In genomic region chr11:67551697-67552096, GRCh38 we compare ENCODE assay signal across 14 cellular contexts. TPM values are rescaled to one million over a fixed set of nuclear protein-coding genes. Genes with fewer than 3 reads are reported as not detected.
"Had no signal": no experiment of that assay in that cellular context is flagged by ENCODE, and none has a peak within 500 bp of the region (broad histone marks: within the 10 kb centered on the region; RNA-seq: fewer than 3 reads in every experiment).

No MANE protein-coding gene starts in this region.

RNA-seq across cellular contexts. Expression of gene CABP2, which starts 28.5 kb away (rescaled TPM):
- total RNA-seq: activated B cell treated with CpG ODN at 0.5 μM for 24 hours; activated CD4-positive, alpha-beta memory T cell treated with anti-CD3 and anti-CD28 coated beads for 36 hours; activated CD4-positive, alpha-beta memory T cell treated with anti-CD3 and anti-CD28 coated beads, Interleukin-2, amount 10 ng/mL, durations not matched to agents 7 days and 5 days; activated CD4-positive, alpha-beta T cell treated with anti-CD3 and anti-CD28 coated beads for 36 hours; activated CD4-positive, alpha-beta T cell treated with anti-CD3 and anti-CD28 coated beads, Interleukin-2, amount 10 ng/mL, durations not matched to agents 24 days and 14 days; activated CD4-positive, alpha-beta T cell treated with anti-CD3 and anti-CD28 coated beads, Interleukin-2, amount 10 ng/mL, durations not matched to agents 7 days and 5 days; activated CD8-positive, alpha-beta memory T cell treated with anti-CD3 and anti-CD28 coated beads for 36 hours; activated CD8-positive, alpha-beta memory T cell treated with anti-CD3 and anti-CD28 coated beads, Interleukin-2, amount 10 ng/mL, durations not matched to agents 7 days and 5 days; activated CD8-positive, alpha-beta T cell treated with anti-CD3 and anti-CD28 coated beads for 36 hours; activated CD8-positive, alpha-beta T cell treated with anti-CD3 and anti-CD28 coated beads, Interleukin-2, amount 10 ng/mL, durations not matched to agents 7 days and 5 days; T-helper 1 cell treated with Interleukin-12 subunit alpha and Interleukin-12 subunit beta and Interleukin-4 antibody, amounts not matched to agents 30 ng/mL and 1 ng/mL, for 36 hours; T-helper 17 cell; T-helper 2 cell treated with Interferon-gamma antibody and Interleukin-4, amounts not matched to agents 100 ng/mL and 5 ng/mL, for 36 hours; WTC11 had no signal
